In the genomic region with DNA sequence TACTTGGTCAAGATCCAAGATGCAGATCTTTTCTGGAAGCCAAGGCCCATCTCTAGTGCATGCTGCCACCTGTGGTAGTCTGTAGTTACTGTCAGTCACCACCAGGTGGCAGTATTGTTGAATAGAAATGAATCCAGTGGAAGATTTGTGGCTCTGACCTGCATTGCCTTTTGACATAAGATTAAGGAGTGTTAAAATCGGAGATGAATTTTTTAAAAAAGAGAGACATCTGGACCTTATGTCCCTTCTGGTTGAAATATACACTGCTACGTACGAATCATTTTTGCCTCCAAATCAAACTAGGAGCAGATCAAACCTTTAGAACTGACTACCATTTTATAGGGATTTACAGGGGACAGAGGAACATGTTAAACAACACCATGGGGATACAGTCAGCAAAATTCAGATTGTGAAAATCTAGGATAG, we compare ENCODE assay signal across 8 cellular contexts. TPM values are rescaled to one million over a fixed set of nuclear protein-coding genes. Genes with fewer than 3 reads are reported as not detected.
DNase-seq lines count a peak whose midpoint lies in the region; ATAC-seq, FAIRE-seq and TF ChIP-seq lines count a peak whose summit lies in the region.

No MANE protein-coding gene starts in this region.

- H3K27ac Mint-ChIP-seq in MCF 10A (ENCODE audit: low read depth, unreplicated experiment): no peak overlapping the region

- peak overlapping the region; percentile 9 for H3K27ac ChIP-seq in VCaP
- no peak overlapping the region for H3K27ac ChIP-seq in keratinocyte (ENCODE audit: control insufficient read depth, insufficient read depth, low read length)

- peaks cover 6% of the 10 kb centered on the region for H3K9me3 Mint-ChIP-seq in MCF 10A (ENCODE audit: unreplicated experiment)

- H3K4me1 ChIP-seq in keratinocyte (ENCODE audit: control insufficient read depth, extremely low read depth, insufficient read depth, low read length): no peaks in the 10 kb centered on the region

- H3K9me3 ChIP-seq in keratinocyte (ENCODE audit: control insufficient read depth, low read depth, low read length): peaks cover 3% of the 10 kb centered on the region

- FAIRE-seq in keratinocyte (lab: Jason Lieb, UNC): peak; percentile 90

- dilution Hi-C loops in keratinocyte (cut with MboI; ENCODE audit: extremely low pct_ligation_motif_present, low sequenced_read_pairs): no loop called here

- no peaks in the 10 kb centered on the region for H3K4me1 Mint-ChIP-seq in MCF 10A (ENCODE audit: insufficient read depth, unreplicated experiment)

- CTCF ChIA-PET in MCF 10A (lab: Yijun Ruan, JAX): interaction anchor here (0.6 to 5.4 kb wide), 27 partner anchors 10 to 1655 kb away, joined by 3 to 47 read pairs (median 4); a partner anchor contains a TSS

- no peaks in the 10 kb centered on the region for H4K20me1 ChIP-seq in keratinocyte (ENCODE audit: control insufficient read depth, extremely low read depth, insufficient read depth, low read length)

- BruUV-seq in MCF 10A (replicated peaks; lab: Mats Ljungman, UMichigan): no TSS peak

- no peak overlapping the region for H3K9ac ChIP-seq in keratinocyte (ENCODE audit: control insufficient read depth, extremely low read depth, insufficient read depth, low read length)

- peak; percentile 47 for ATAC-seq in HG02623 (IDR thresholded peaks at IDR 0.05; ENCODE audit: unreplicated experiment)
- no peak for ATAC-seq in HG03025 (IDR thresholded peaks at IDR 0.05; ENCODE audit: low FRiP score, unreplicated experiment)

- H3K79me2 ChIP-seq in keratinocyte (ENCODE audit: control insufficient read depth, insufficient read depth, low read length): no peaks in the 10 kb centered on the region

- H3K4me2 ChIP-seq in keratinocyte (ENCODE audit: control insufficient read depth, extremely low read depth, insufficient read depth, low read depth, low read length): no peak overlapping the region

- no peaks in the 10 kb centered on the region for H3K27me3 ChIP-seq in keratinocyte (ENCODE audit: control insufficient read depth, extremely low read depth, insufficient read depth, low read length)

- H3K36me3 Mint-ChIP-seq in MCF 10A (ENCODE audit: insufficient read depth, unreplicated experiment): peaks cover 4% of the 10 kb centered on the region

- no peak overlapping the region for H3K4me3 ChIP-seq in keratinocyte (ENCODE audit: control insufficient read depth in 2 of 3, extremely low read depth in 1 of 3, insufficient read depth in 2 of 3, low read depth in 1 of 3, low read length in 3 of 3)

- TF ChIP-seq CTCF in VCaP (conservative IDR thresholded peaks at IDR 0.05) (peak; percentile 87), MCF 10A (IDR thresholded peaks at IDR 0.05; ENCODE audit: unreplicated experiment) (peak; percentile 90), keratinocyte (optimal IDR thresholded peaks at IDR 0.05 in 1 of 3, IDR thresholded peaks at IDR 0.05 in 1 of 3, conservative IDR thresholded peaks at IDR 0.05 in 1 of 3; ENCODE audit: extremely low read depth in 1 of 3, insufficient read depth in 2 of 3, low read length in 3 of 3) (peak; percentile 66 to 82 (median 70))

- peaks cover 0 to 2% of the 10 kb centered on the region in 2 experiments for H3K36me3 ChIP-seq in keratinocyte (ENCODE audit: control insufficient read depth in 2 of 2, extremely low read depth in 1 of 2, insufficient read depth in 2 of 2, low read length in 2 of 2)

- no peaks in the 10 kb centered on the region for H3K27me3 Mint-ChIP-seq in MCF 10A (ENCODE audit: insufficient read depth, unreplicated experiment)

- H2AFZ ChIP-seq in keratinocyte (ENCODE audit: control insufficient read depth, low read length): no peak overlapping the region

- no peaks in the 10 kb centered on the region for H3K9me1 ChIP-seq in keratinocyte (ENCODE audit: control insufficient read depth, extremely low read depth, insufficient read depth, low read length)

- POLR2A ChIA-PET in MCF 10A (lab: Yijun Ruan, JAX): interaction anchor here (0.6 to 0.9 kb wide), 3 partner anchors 88 to 167 kb away, joined by 3 to 6 read pairs (median 4); a partner anchor contains a TSS

- DNase-seq in EL: peak; percentile 65
- peak; percentile 71 for DNase-seq in NCI-H2227 (lab: John Stamatoyannopoulos, UW; ENCODE audit: unreplicated experiment)
- DNase-seq in MCF 10A (ENCODE audit: unreplicated experiment): peak; percentile 86
- peak; percentile 38 for DNase-seq in keratinocyte (ENCODE audit: low read depth, low spot score)
- DNase-seq in stimulated activated CD4-positive, alpha-beta T cell treated with anti-CD3 and anti-CD28 coated beads, Interleukin-4, amount 100 ng/mL, for 24 hours: peak; percentile 81

- intact Hi-C loops in MCF 10A (cut with micrococcal nuclease): loop anchor here (1.0 to 5.0 kb wide), 6 partner anchors 94 to 569 kb away; a partner anchor contains a TSS

- H3K4me3 Mint-ChIP-seq in MCF 10A (ENCODE audit: unreplicated experiment): no peak overlapping the region

RNA-seq across cellular contexts. Expression of a gene that starts 46.9 kb away (rescaled TPM):
- total RNA-seq in MCF 10A (2022): not detected in 2 replicates
- polyA plus RNA-seq in keratinocyte: 0.04 to 0.15 TPM in 2 of 3 replicates, not detected in the other
- not detected for polyA plus RNA-seq in keratinocyte (2011; ENCODE audit: low read depth)
- not detected in 2 replicates for polyA plus RNA-seq in keratinocyte (2011; cell fraction: cytosol; rRNA removed)
- polyA plus RNA-seq in keratinocyte (2011; cell fraction: nucleus; rRNA removed): 0.16 and 0.17 TPM in 2 replicates
- polyA plus RNA-seq in keratinocyte (2012; ENCODE audit: low replicate concordance): not detected in 2 replicates
- not detected in 3 replicates for polyA minus RNA-seq in keratinocyte
- polyA minus RNA-seq in keratinocyte (2011; cell fraction: cytosol; rRNA and poly(A)+ RNA removed): not detected
- polyA minus RNA-seq in keratinocyte (2011; cell fraction: nucleus; rRNA and poly(A)+ RNA removed): 0.62 TPM in 1 of 2 replicates, not detected in the other
